Comparison of ENCODE assay signal across 19 cellular contexts in the genomic region with DNA sequence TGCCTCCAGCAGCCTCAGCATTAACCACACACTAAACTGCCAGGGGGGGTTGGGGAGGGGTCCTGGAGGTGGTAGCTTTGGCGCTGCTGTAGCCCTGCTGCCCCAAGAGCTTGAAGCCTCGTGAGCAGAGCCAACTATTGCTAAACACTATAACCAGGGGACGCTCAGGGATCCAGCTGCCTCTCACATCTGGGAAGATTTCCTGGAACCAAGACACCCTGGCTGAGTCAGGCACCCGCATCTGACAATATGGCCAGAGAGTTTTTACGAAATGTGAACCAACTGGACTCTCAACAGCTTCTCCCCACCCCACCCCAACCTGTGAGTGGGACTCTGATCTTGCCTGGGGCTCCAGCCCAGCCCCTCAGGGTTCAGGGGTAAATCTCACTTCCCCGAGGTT. TPM values are rescaled to one million over a fixed set of nuclear protein-coding genes. Genes with fewer than 3 reads are reported as not detected.
DNase-seq lines count a peak whose midpoint lies in the region; ATAC-seq and TF ChIP-seq lines count a peak whose summit lies in the region.
"Had no signal": no experiment of that assay in that cellular context is flagged by ENCODE, and none has a peak within 500 bp of the region (broad histone marks: within the 10 kb centered on the region; RNA-seq: fewer than 3 reads in every experiment).

No MANE protein-coding gene starts in this region.

- no peak for DNase-seq in CD8-positive, alpha-beta memory T cell
- DNase-seq in adipocyte (ENCODE audit: low read depth), result peak; percentile 65
- DNase-seq in glutamatergic neuron, result peak; percentile 2
- peak; percentile 55 to 73 for DNase-seq in psoas muscle
- no peak for DNase-seq in activated CD8-positive, alpha-beta T cell treated with anti-CD3 and anti-CD28 coated beads, Interleukin-2, amount 10 ng/mL, durations not matched to agents 7 days and 5 days
- DNase-seq in NCI-H510A (lab: John Stamatoyannopoulos, UW), result no peak
- DNase-seq: activated CD4-positive, CD25-positive, alpha-beta regulatory T cell treated with anti-CD3 and anti-CD28 coated beads, Interleukin-2, amount 50 U/mL, for 72 hours; activated T-cell treated with anti-CD3 and anti-CD28 coated beads, Interleukin-2, amount 50 U/mL, for 72 hours; amniotic stem cell; NCI-H1105 treated with DMSO at 0.1 percent for 48 hours; SHP77 treated with DMSO at 0.1 percent for 48 hours; substantia nigra had no signal

- WGBS in psoas muscle, 3 donors, result 44 to 59% (median 48%) methylated on average over 6 of the region's 6 CpGs

- no peaks in the 10 kb centered on the region for H3K9me3 Mint-ChIP-seq in CD8-positive, alpha-beta memory T cell
- H3K9me3 Mint-ChIP-seq in glutamatergic neuron (ENCODE audit: unreplicated experiment), result peaks cover 7% of the 10 kb centered on the region
- H3K9me3 Mint-ChIP-seq in activated CD8-positive, alpha-beta T cell treated with anti-CD3 and anti-CD28 coated beads, Interleukin-2, amount 10 ng/mL, durations not matched to agents 7 days and 5 days (ENCODE audit: insufficient read depth), result no peaks in the 10 kb centered on the region
- H3K9me3 Mint-ChIP-seq: activated T-cell treated with anti-CD3 and anti-CD28 coated beads, Interleukin-2, amount 50 U/mL, for 72 hours; T-helper 2 cell treated with Interferon-gamma antibody and Interleukin-4, amounts not matched to agents 5 μg/mL and 100 μg/mL, for 36 hours had no signal

- no peak overlapping the region for H3K27ac ChIP-seq in CD8-positive, alpha-beta memory T cell (ENCODE audit: low read depth, low read length)
- H3K27ac ChIP-seq in psoas muscle, result no peak overlapping the region
- H3K27ac ChIP-seq: pancreas had no signal

- POLR2A ChIA-PET in CD8-positive, alpha-beta memory T cell (lab: Charles Lee), result interaction anchor here (0.7 to 1.3 kb wide), 3 partner anchors 10 to 92 kb away, joined by 3 to 4 read pairs (median 3); no protein-coding TSS in a partner anchor
- POLR2A ChIA-PET in activated CD8-positive, alpha-beta T cell treated with anti-CD3 and anti-CD28 coated beads, Interleukin-2, amount 10 ng/mL, durations not matched to agents 7 days and 5 days (lab: Charles Lee), result interaction anchor here (0.8 to 1.1 kb wide), 2 partner anchors 52 to 69 kb away, joined by 3 to 4 read pairs; no protein-coding TSS in a partner anchor

- H3K4me3 ChIP-seq in CD8-positive, alpha-beta memory T cell (ENCODE audit: low read length), result no peak overlapping the region
- H3K4me3 ChIP-seq in adipocyte (ENCODE audit: low read length) (no peak overlapping the region), psoas muscle (no peak overlapping the region)
- H3K4me3 ChIP-seq: K562, pancreas had no signal

- peak overlapping the region in 5 of 8 donors; percentile 12 to 88 (median 36) for H3K27ac Mint-ChIP-seq in CD8-positive, alpha-beta memory T cell
- no peak overlapping the region for H3K27ac Mint-ChIP-seq in glutamatergic neuron (ENCODE audit: unreplicated experiment)
- H3K27ac Mint-ChIP-seq in activated CD8-positive, alpha-beta T cell treated with anti-CD3 and anti-CD28 coated beads, Interleukin-2, amount 10 ng/mL, durations not matched to agents 7 days and 5 days, result no peak overlapping the region
- H3K27ac Mint-ChIP-seq: activated T-cell treated with anti-CD3 and anti-CD28 coated beads, Interleukin-2, amount 50 U/mL, for 72 hours; T-helper 2 cell treated with Interferon-gamma antibody and Interleukin-4, amounts not matched to agents 5 μg/mL and 100 μg/mL, for 36 hours had no signal

- ATAC-seq in psoas muscle, result peak in 1 of 4 donors; percentile 68
- ATAC-seq in activated CD8-positive, alpha-beta T cell treated with anti-CD3 and anti-CD28 coated beads, Interleukin-2, amount 10 ng/mL, durations not matched to agents 7 days and 5 days, result no peak
- ATAC-seq in GM21423 (IDR thresholded peaks at IDR 0.05; ENCODE audit: unreplicated experiment), result no peak
- ATAC-seq in HG02884 (IDR thresholded peaks at IDR 0.05; ENCODE audit: unreplicated experiment), result no peak
- ATAC-seq: activated T-cell treated with anti-CD3 and anti-CD28 coated beads, Interleukin-2, amount 50 U/mL, for 72 hours; K562; left colon had no signal

- H3K27me3 Mint-ChIP-seq in CD8-positive, alpha-beta memory T cell, result peaks cover 0 to 8% of the 10 kb centered on the region in 2 donors
- H3K27me3 Mint-ChIP-seq in glutamatergic neuron (ENCODE audit: unreplicated experiment), result peaks cover 7% of the 10 kb centered on the region
- H3K27me3 Mint-ChIP-seq in activated CD8-positive, alpha-beta T cell treated with anti-CD3 and anti-CD28 coated beads, Interleukin-2, amount 10 ng/mL, durations not matched to agents 7 days and 5 days (ENCODE audit: low read depth), result peaks cover 6% of the 10 kb centered on the region

- no peaks in the 10 kb centered on the region for H3K9me3 ChIP-seq in CD8-positive, alpha-beta memory T cell (ENCODE audit: low read length)
- no peaks in the 10 kb centered on the region for H3K9me3 ChIP-seq in adipocyte (ENCODE audit: control insufficient read depth, low read length)
- no peaks in the 10 kb centered on the region for H3K9me3 ChIP-seq in psoas muscle
- H3K9me3 ChIP-seq: pancreas had no signal

- intact Hi-C loops in psoas muscle (cut with DNase I), result no loop called here

- peaks cover 28% of the 10 kb centered on the region for H3K4me1 ChIP-seq in CD8-positive, alpha-beta memory T cell (ENCODE audit: insufficient read depth, low read length)
- H3K4me1 ChIP-seq in adipocyte (ENCODE audit: control insufficient read depth, insufficient read depth, low read length) (peaks cover 59% of the 10 kb centered on the region), psoas muscle (peaks cover 20% of the 10 kb centered on the region)

- CTCF ChIA-PET in CD8-positive, alpha-beta memory T cell (lab: Charles Lee), result interaction anchor here (0.8 to 2.3 kb wide), 3 partner anchors 24 to 26 kb away, joined by 3 to 8 read pairs (median 3); partner anchors contain the start of gene IL2RB
- CTCF ChIA-PET in activated CD8-positive, alpha-beta T cell treated with anti-CD3 and anti-CD28 coated beads, Interleukin-2, amount 10 ng/mL, durations not matched to agents 7 days and 5 days (lab: Charles Lee), result interaction anchor here (2.5 kb wide), 1 partner anchor 26 kb away, joined by 9 read pairs; no protein-coding TSS in a partner anchor

- no peak overlapping the region for H3K4me3 Mint-ChIP-seq in CD8-positive, alpha-beta memory T cell
- no peak overlapping the region for H3K4me3 Mint-ChIP-seq in glutamatergic neuron (ENCODE audit: unreplicated experiment)
- H3K4me3 Mint-ChIP-seq in activated CD8-positive, alpha-beta T cell treated with anti-CD3 and anti-CD28 coated beads, Interleukin-2, amount 10 ng/mL, durations not matched to agents 7 days and 5 days, result no peak overlapping the region
- H3K4me3 Mint-ChIP-seq: activated T-cell treated with anti-CD3 and anti-CD28 coated beads, Interleukin-2, amount 50 U/mL, for 72 hours; B cell; T-helper 2 cell treated with Interferon-gamma antibody and Interleukin-4, amounts not matched to agents 5 μg/mL and 100 μg/mL, for 36 hours had no signal

- no peak overlapping the region for H3K9ac ChIP-seq in adipocyte (ENCODE audit: low read length)

- peaks cover 54 to 80% (median 72%) of the 10 kb centered on the region in 3 donors for H3K4me1 Mint-ChIP-seq in CD8-positive, alpha-beta memory T cell
- H3K4me1 Mint-ChIP-seq in glutamatergic neuron (ENCODE audit: low read depth, unreplicated experiment), result peaks cover 4% of the 10 kb centered on the region
- peaks cover 48% of the 10 kb centered on the region for H3K4me1 Mint-ChIP-seq in activated CD8-positive, alpha-beta T cell treated with anti-CD3 and anti-CD28 coated beads, Interleukin-2, amount 10 ng/mL, durations not matched to agents 7 days and 5 days (ENCODE audit: low read depth)

- no peaks in the 10 kb centered on the region for H3K36me3 ChIP-seq in CD8-positive, alpha-beta memory T cell (ENCODE audit: insufficient read depth, low read length)
- H3K36me3 ChIP-seq in adipocyte (ENCODE audit: control insufficient read depth, insufficient read depth, low read length, severe bottlenecking) (no peaks in the 10 kb centered on the region), psoas muscle (ENCODE audit: insufficient read depth in 1 of 2, low read depth in 1 of 2) (no peaks in the 10 kb centered on the region)
- H3K36me3 ChIP-seq: pancreas had no signal

- TF ChIP-seq CTCF in glutamatergic neuron (IDR thresholded peaks at IDR 0.05; ENCODE audit: partially characterized antibody, unreplicated experiment) (no peak), psoas muscle (IDR thresholded peaks at IDR 0.05) (no peak)

- peaks cover 0 to 55% (median 21%) of the 10 kb centered on the region in 3 donors for H3K36me3 Mint-ChIP-seq in CD8-positive, alpha-beta memory T cell
- H3K36me3 Mint-ChIP-seq in glutamatergic neuron (ENCODE audit: unreplicated experiment), result peaks cover 14% of the 10 kb centered on the region
- H3K36me3 Mint-ChIP-seq in activated CD8-positive, alpha-beta T cell treated with anti-CD3 and anti-CD28 coated beads, Interleukin-2, amount 10 ng/mL, durations not matched to agents 7 days and 5 days (ENCODE audit: low read depth), result peaks cover 29% of the 10 kb centered on the region

- H3K27me3 ChIP-seq in CD8-positive, alpha-beta memory T cell (ENCODE audit: insufficient read depth, low read length, poor library complexity, severe bottlenecking), result no peaks in the 10 kb centered on the region
- H3K27me3 ChIP-seq in adipocyte (replicated peaks; ENCODE audit: control insufficient read depth, insufficient read depth, low read length) (no peaks in the 10 kb centered on the region), psoas muscle (ENCODE audit: insufficient read depth in 3 of 3, low read length in 2 of 3) (peaks cover 0 to 15% (median 7%) of the 10 kb centered on the region in 3 donors)
- H3K27me3 ChIP-seq: pancreas had no signal

RNA-seq across cellular contexts. Expression of gene C1QTNF6, which starts 14.3 kb away (rescaled TPM):
- 1 to 10 TPM; 3.6 to 4.3 TPM for total RNA-seq in CD8-positive, alpha-beta memory T cell
- 1.8 TPM for polyA plus RNA-seq in CD8-positive, alpha-beta memory T cell
- total RNA-seq in glutamatergic neuron (ENCODE audit: unreplicated experiment) (3.3 TPM), psoas muscle (1 to 10 TPM in 3 of 4 donors, under 1 TPM in 1; 0.75 to 8.2 (median 1.0) TPM)
- polyA plus RNA-seq in psoas muscle, result 1 to 10 TPM in 2 of 3 donors, under 1 TPM in 1; 0.66 to 1.8 (median 1.1) TPM
- total RNA-seq in activated CD8-positive, alpha-beta T cell treated with anti-CD3 and anti-CD28 coated beads, Interleukin-2, amount 10 ng/mL, durations not matched to agents 7 days and 5 days, result 1 to 10 TPM; 6.1 to 6.2 TPM

RNA-seq across cellular contexts. Expression of gene IL2RB, which starts 24.0 kb away (rescaled TPM):
- 100 to 1,000 TPM; 238 to 243 TPM for total RNA-seq in CD8-positive, alpha-beta memory T cell
- polyA plus RNA-seq in CD8-positive, alpha-beta memory T cell, result 459 TPM
- not detected for total RNA-seq in glutamatergic neuron (ENCODE audit: unreplicated experiment)
- total RNA-seq in psoas muscle, result 1 to 10 TPM in 1 of 4 donors, under 1 TPM in 3; 0.54 to 1.5 (median 0.77) TPM
- polyA plus RNA-seq in psoas muscle, result under 1 TPM; 0.07 to 0.10 (median 0.10) TPM
- 100 to 1,000 TPM; 202 to 213 TPM for total RNA-seq in activated CD8-positive, alpha-beta T cell treated with anti-CD3 and anti-CD28 coated beads, Interleukin-2, amount 10 ng/mL, durations not matched to agents 7 days and 5 days

RNA-seq across cellular contexts. Expression of gene SSTR3, which starts 38.6 kb away (rescaled TPM):
- total RNA-seq in CD8-positive, alpha-beta memory T cell, result under 1 TPM; 0.24 to 0.62 TPM
- polyA plus RNA-seq in CD8-positive, alpha-beta memory T cell, result 0.59 TPM
- total RNA-seq in glutamatergic neuron (ENCODE audit: unreplicated experiment) (not detected), psoas muscle (not detected)
- polyA plus RNA-seq in psoas muscle, result under 1 TPM in 1 of 3 donors, not detected in 2; 0.01 TPM
- 1 to 10 TPM; 3.5 to 3.6 TPM for total RNA-seq in activated CD8-positive, alpha-beta T cell treated with anti-CD3 and anti-CD28 coated beads, Interleukin-2, amount 10 ng/mL, durations not matched to agents 7 days and 5 days
- total RNA-seq: K562 had no signal

Comparison
In these comparisons a context has a peak if more than half of its experiments do, and no peak if none do; other contexts are left out.
1. DNase-seq: peak in adipocyte (single experiment), glutamatergic neuron (single experiment) and psoas muscle (2 of 2); none in CD8-positive, alpha-beta memory T cell (0 of 5), activated CD8-positive, alpha-beta T cell treated with anti-CD3 and anti-CD28 coated beads, Interleukin-2, amount 10 ng/mL, durations not matched to agents 7 days and 5 days (single experiment) and NCI-H510A (single experiment).
2. H3K27ac Mint-ChIP-seq: peak in CD8-positive, alpha-beta memory T cell (5 of 8); none in glutamatergic neuron (single experiment) and activated CD8-positive, alpha-beta T cell treated with anti-CD3 and anti-CD28 coated beads, Interleukin-2, amount 10 ng/mL, durations not matched to agents 7 days and 5 days (single experiment).
3. RNA of gene IL2RB, which starts 24.0 kb away (total RNA-seq): 238 to 243 TPM in CD8-positive, alpha-beta memory T cell and 202 to 213 TPM in activated CD8-positive, alpha-beta T cell treated with anti-CD3 and anti-CD28 coated beads, Interleukin-2, amount 10 ng/mL, durations not matched to agents 7 days and 5 days; 0.54 to 1.5 TPM in psoas muscle and not detected in glutamatergic neuron (single experiment); every median in the first group is over 10 times any median in the second.